In the genomic region with DNA sequence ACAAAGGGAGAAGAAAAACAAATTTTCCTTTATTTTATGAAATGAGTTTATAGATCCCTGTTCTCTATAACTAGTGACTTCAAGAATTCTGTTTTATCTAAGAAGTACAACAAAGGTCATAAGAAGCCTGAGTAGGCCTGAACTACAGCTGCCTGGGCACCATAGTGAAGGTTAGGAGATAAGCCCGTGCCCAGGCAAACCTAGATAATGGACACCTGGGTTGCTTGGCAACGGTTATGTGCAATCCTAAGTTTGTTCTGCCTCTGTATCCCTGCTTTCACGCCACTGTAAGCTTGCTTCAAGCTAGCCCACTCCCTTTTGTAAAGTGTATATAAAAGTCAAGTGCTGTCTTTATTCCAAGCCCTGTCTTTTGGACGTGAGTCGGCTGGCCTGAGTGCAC, we compare ENCODE assay signal across 37 cellular contexts. TPM values are rescaled to one million over a fixed set of nuclear protein-coding genes. Genes with fewer than 3 reads are reported as not detected.
"Had no signal": no experiment of that assay in that cellular context is flagged by ENCODE, and none has a peak within 500 bp of the region (broad histone marks: within the 10 kb centered on the region; RNA-seq: fewer than 3 reads in every experiment).

No MANE protein-coding gene starts in this region.

- H3K9me3 ChIP-seq: ascending aorta, esophagus muscularis mucosa, gastrocnemius medialis, heart left ventricle had no signal

- H3K27me3 Mint-ChIP-seq: activated naive CD4-positive, alpha-beta T cell treated with anti-CD3 and anti-CD28 coated beads, Interleukin-2, amount 50 U/mL, for 24 hours had no signal

- H3K4me3 Mint-ChIP-seq: activated B cell treated with CpG ODN at 0.5 μM for 24 hours; activated CD8-positive, alpha-beta memory T cell treated with anti-CD3 and anti-CD28 coated beads, Interleukin-2, amount 10 ng/mL, durations not matched to agents 7 days and 5 days; activated CD8-positive, alpha-beta T cell treated with anti-CD3 and anti-CD28 coated beads, Interleukin-2, amount 10 ng/mL, durations not matched to agents 7 days and 5 days; activated naive CD4-positive, alpha-beta T cell treated with anti-CD3 and anti-CD28 coated beads for 36 hours; activated naive CD4-positive, alpha-beta T cell treated with anti-CD3 and anti-CD28 coated beads, Interleukin-2, amount 50 U/mL, for 24 hours; activated naive CD8-positive, alpha-beta T cell treated with anti-CD3 and anti-CD28 coated beads for 36 hours; activated naive CD8-positive, alpha-beta T cell treated with anti-CD3 and anti-CD28 coated beads, Interleukin-2, amount 50 U/mL, for 24 hours; activated T-helper 1 cell treated with anti-CD3 and anti-CD28 coated beads, Interleukin-12 subunit alpha, Interleukin-12 subunit beta, Interleukin-2, Interleukin-4 antibody, amounts not matched to agents 30 ng/mL and 10 ng/mL and 1 ng/mL, durations not matched to agents 14 hours and 24 hours and 36 hours; effector memory CD8-positive, alpha-beta T cell; T-helper 17 cell; T-helper 2 cell treated with Interferon-gamma antibody and Interleukin-4, amounts not matched to agents 5 μg/mL and 100 μg/mL, for 36 hours had no signal

- H3K4me1 ChIP-seq: ascending aorta, esophagus muscularis mucosa, foreskin keratinocyte, gastrocnemius medialis, heart left ventricle had no signal

- FAIRE-seq: colon had no signal

- H3K27me3 ChIP-seq: ascending aorta, brain microvascular endothelial cell, esophagus muscularis mucosa, gastrocnemius medialis had no signal

- H3K4me1 Mint-ChIP-seq: activated B cell treated with CpG ODN at 0.5 μM for 24 hours; activated CD8-positive, alpha-beta memory T cell treated with anti-CD3 and anti-CD28 coated beads, Interleukin-2, amount 10 ng/mL, durations not matched to agents 7 days and 5 days; activated naive CD4-positive, alpha-beta T cell treated with anti-CD3 and anti-CD28 coated beads, Interleukin-2, amount 50 U/mL, for 24 hours; activated naive CD8-positive, alpha-beta T cell treated with anti-CD3 and anti-CD28 coated beads for 36 hours; T-helper 17 cell had no signal

- H3K36me3 Mint-ChIP-seq: activated CD8-positive, alpha-beta memory T cell treated with anti-CD3 and anti-CD28 coated beads, Interleukin-2, amount 10 ng/mL, durations not matched to agents 7 days and 5 days; activated naive CD4-positive, alpha-beta T cell treated with anti-CD3 and anti-CD28 coated beads, Interleukin-2, amount 50 U/mL, for 24 hours; activated naive CD8-positive, alpha-beta T cell treated with anti-CD3 and anti-CD28 coated beads for 36 hours had no signal

- H3K27ac ChIP-seq: ascending aorta, brain microvascular endothelial cell, esophagus muscularis mucosa, foreskin keratinocyte, gastrocnemius medialis, heart left ventricle, WERI-Rb-1 had no signal

- DNase-seq: activated B cell treated with CpG ODN at 0.5 μM for 24 hours; activated CD4-positive, alpha-beta T cell treated with anti-CD3 and anti-CD28 coated beads for 48 hours; activated CD4-positive, alpha-beta T cell treated with anti-CD3 and anti-CD28 coated beads, Interleukin-2, amount 50 U/mL, for 1 hour; activated CD4-positive, alpha-beta T cell treated with anti-CD3 and anti-CD28 coated beads, Interleukin-2, amount 50 U/mL, for 48 hours; activated CD8-positive, alpha-beta memory T cell treated with anti-CD3 and anti-CD28 coated beads, Interleukin-2, amount 10 ng/mL, durations not matched to agents 7 days and 5 days; activated CD8-positive, alpha-beta memory T cell treated with anti-CD3 and anti-CD28 coated beads, Interleukin-2, amount 50 U/mL, for 4 hours; activated CD8-positive, alpha-beta T cell treated with anti-CD3 and anti-CD28 coated beads, Interleukin-2, amount 10 ng/mL, durations not matched to agents 7 days and 5 days; activated effector memory CD4-positive, alpha-beta T cell treated with anti-CD3 and anti-CD28 coated beads, Interleukin-2, amount 50 U/mL, for 16 hours; activated naive CD4-positive, alpha-beta T cell treated with anti-CD3 and anti-CD28 coated beads for 36 hours; activated naive CD8-positive, alpha-beta T cell treated with anti-CD3 and anti-CD28 coated beads for 36 hours; activated naive CD8-positive, alpha-beta T cell treated with anti-CD3 and anti-CD28 coated beads, Interleukin-2, amount 50 U/mL, for 24 hours; activated T-cell treated with anti-CD3 and anti-CD28 coated beads, Interleukin-2, amount 50 U/mL, for 1 hour; activated T-cell treated with anti-CD3 and anti-CD28 coated beads, Interleukin-2, amount 50 U/mL, for 48 hours; brain microvascular endothelial cell; caudate nucleus; cortex of kidney; dermis blood vessel endothelial cell; effector CD4-positive, alpha-beta T cell; effector memory CD8-positive, alpha-beta T cell; foreskin keratinocyte; gastrocnemius medialis; glutamatergic neuron; heart left ventricle; T-helper 1 cell; T-helper 17 cell; T1000; WERI-Rb-1 had no signal

- H3K36me3 ChIP-seq: ascending aorta, brain microvascular endothelial cell, esophagus muscularis mucosa, gastrocnemius medialis, heart left ventricle, WERI-Rb-1 had no signal

- H3K4me3 ChIP-seq: ascending aorta, esophagus muscularis mucosa, gastrocnemius medialis, heart left ventricle had no signal

- ATAC-seq: activated CD4-positive, CD25-positive, alpha-beta regulatory T cell treated with anti-CD3 and anti-CD28 coated beads, Interleukin-2, amount 50 U/mL, for 24 hours; activated CD8-positive, alpha-beta memory T cell treated with anti-CD3 and anti-CD28 coated beads, Interleukin-2, amount 10 ng/mL, durations not matched to agents 7 days and 5 days; activated CD8-positive, alpha-beta T cell treated with anti-CD3 and anti-CD28 coated beads, Interleukin-2, amount 10 ng/mL, durations not matched to agents 7 days and 5 days; activated naive CD8-positive, alpha-beta T cell treated with anti-CD3 and anti-CD28 coated beads, Interleukin-2, amount 50 U/mL, for 24 hours; effector memory CD8-positive, alpha-beta T cell; foreskin keratinocyte; gastrocnemius medialis; heart left ventricle; T-helper 17 cell had no signal

- H3K9me3 Mint-ChIP-seq: activated B cell treated with CpG ODN at 0.5 μM for 24 hours; activated naive CD4-positive, alpha-beta T cell treated with anti-CD3 and anti-CD28 coated beads for 36 hours; activated naive CD4-positive, alpha-beta T cell treated with anti-CD3 and anti-CD28 coated beads, Interleukin-2, amount 50 U/mL, for 24 hours; activated naive CD8-positive, alpha-beta T cell treated with anti-CD3 and anti-CD28 coated beads for 36 hours; activated naive CD8-positive, alpha-beta T cell treated with anti-CD3 and anti-CD28 coated beads, Interleukin-2, amount 50 U/mL, for 24 hours; activated T-helper 1 cell treated with anti-CD3 and anti-CD28 coated beads, Interleukin-12 subunit alpha, Interleukin-12 subunit beta, Interleukin-2, Interleukin-4 antibody, amounts not matched to agents 30 ng/mL and 10 ng/mL and 1 ng/mL, durations not matched to agents 14 hours and 24 hours and 36 hours; activated T-helper 2 cell treated with anti-CD3 and anti-CD28 coated beads, Interferon-gamma antibody, Interleukin-2, Interleukin-4, amounts not matched to agents 10 μg/mL and 5 μg/mL and 100 μg/mL, durations not matched to agents 14 hours and 24 hours and 36 hours; effector memory CD8-positive, alpha-beta T cell; T-helper 2 cell treated with Interferon-gamma antibody and Interleukin-4, amounts not matched to agents 5 μg/mL and 100 μg/mL, for 36 hours had no signal

- H3K27ac Mint-ChIP-seq: activated B cell treated with CpG ODN at 0.5 μM for 24 hours; activated CD8-positive, alpha-beta memory T cell treated with anti-CD3 and anti-CD28 coated beads, Interleukin-2, amount 10 ng/mL, durations not matched to agents 7 days and 5 days; activated CD8-positive, alpha-beta T cell treated with anti-CD3 and anti-CD28 coated beads, Interleukin-2, amount 10 ng/mL, durations not matched to agents 7 days and 5 days; activated naive CD4-positive, alpha-beta T cell treated with anti-CD3 and anti-CD28 coated beads for 36 hours; activated naive CD4-positive, alpha-beta T cell treated with anti-CD3 and anti-CD28 coated beads, Interleukin-2, amount 50 U/mL, for 24 hours; activated naive CD8-positive, alpha-beta T cell treated with anti-CD3 and anti-CD28 coated beads for 36 hours; activated naive CD8-positive, alpha-beta T cell treated with anti-CD3 and anti-CD28 coated beads, Interleukin-2, amount 50 U/mL, for 24 hours; activated T-helper 1 cell treated with anti-CD3 and anti-CD28 coated beads, Interleukin-12 subunit alpha, Interleukin-12 subunit beta, Interleukin-2, Interleukin-4 antibody, amounts not matched to agents 30 ng/mL and 10 ng/mL and 1 ng/mL, durations not matched to agents 14 hours and 24 hours and 36 hours; activated T-helper 2 cell treated with anti-CD3 and anti-CD28 coated beads, Interferon-gamma antibody, Interleukin-2, Interleukin-4, amounts not matched to agents 10 μg/mL and 5 μg/mL and 100 μg/mL, durations not matched to agents 14 hours and 24 hours and 36 hours; effector memory CD8-positive, alpha-beta T cell; T-helper 17 cell; T-helper 2 cell treated with Interferon-gamma antibody and Interleukin-4, amounts not matched to agents 5 μg/mL and 100 μg/mL, for 36 hours had no signal

RNA-seq across cellular contexts. Expression of a gene that starts 23.2 kb away (rescaled TPM):
- total RNA-seq: activated B cell treated with CpG ODN at 0.5 μM for 24 hours; activated CD8-positive, alpha-beta memory T cell treated with anti-CD3 and anti-CD28 coated beads for 36 hours; activated CD8-positive, alpha-beta memory T cell treated with anti-CD3 and anti-CD28 coated beads, Interleukin-2, amount 10 ng/mL, durations not matched to agents 7 days and 5 days; activated CD8-positive, alpha-beta T cell treated with anti-CD3 and anti-CD28 coated beads, Interleukin-2, amount 10 ng/mL, durations not matched to agents 7 days and 5 days; activated naive CD4-positive, alpha-beta T cell treated with anti-CD3 and anti-CD28 coated beads for 36 hours; activated naive CD8-positive, alpha-beta T cell treated with anti-CD3 and anti-CD28 coated beads for 36 hours; activated T-helper 1 cell treated with anti-CD3 and anti-CD28 coated beads, Interleukin-12 subunit alpha, Interleukin-12 subunit beta, Interleukin-2, Interleukin-4 antibody, amounts not matched to agents 30 ng/mL and 10 ng/mL and 1 ng/mL, durations not matched to agents 14 hours and 24 hours and 36 hours; activated T-helper 2 cell treated with anti-CD3 and anti-CD28 coated beads, Interferon-gamma antibody, Interleukin-2, Interleukin-4, amounts not matched to agents 10 μg/mL and 5 μg/mL and 100 μg/mL, durations not matched to agents 14 hours and 24 hours and 36 hours; ascending aorta; chondrocyte; foreskin keratinocyte; gastrocnemius medialis; T-helper 17 cell had no signal
- polyA plus RNA-seq: foreskin keratinocyte had no signal
